Comparison of ENCODE assay signal across 8 cellular contexts in the genomic region with DNA sequence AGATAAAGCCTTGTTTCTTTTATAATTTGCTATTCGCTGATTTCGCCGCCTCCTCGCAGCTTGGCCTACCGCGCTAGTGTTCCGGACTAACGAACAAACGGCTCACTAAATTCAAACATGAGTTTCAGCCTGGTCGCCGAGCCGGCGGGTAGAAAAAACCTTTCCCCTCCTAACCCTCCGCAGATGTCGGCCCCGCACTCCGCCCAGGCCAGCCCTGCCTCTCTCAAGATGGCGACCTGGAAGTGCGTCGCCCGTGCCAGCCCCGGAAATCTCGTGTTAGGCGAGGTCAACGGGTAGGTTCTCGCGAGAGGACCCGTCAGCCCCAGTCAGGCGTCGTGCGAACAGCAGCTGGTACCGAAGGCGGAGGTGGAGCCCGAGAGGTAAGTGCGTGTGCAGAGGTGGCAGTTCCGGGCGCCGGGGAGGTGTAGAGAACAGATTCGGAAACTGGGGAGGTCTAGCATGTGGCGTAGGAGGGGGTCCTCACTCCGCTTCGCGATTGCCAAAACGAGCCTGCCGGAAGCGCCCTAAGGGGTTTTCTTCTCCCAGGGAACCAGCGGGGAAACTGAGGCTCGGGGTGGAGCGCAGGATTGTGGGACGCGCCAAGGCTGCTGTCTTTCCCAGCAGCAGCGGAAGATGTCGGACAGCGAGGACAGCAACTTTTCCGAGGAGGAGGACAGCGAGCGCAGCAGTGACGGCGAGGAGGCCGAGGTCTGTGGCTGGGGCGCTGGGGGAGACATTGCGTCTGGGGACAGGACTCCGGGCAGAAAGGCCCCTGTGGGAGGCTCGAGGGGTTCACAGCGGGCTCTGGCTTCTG. TPM values are rescaled to one million over a fixed set of nuclear protein-coding genes. Genes with fewer than 3 reads are reported as not detected.
DNase-seq lines count a peak whose midpoint lies in the region; ATAC-seq, FAIRE-seq and TF ChIP-seq lines count a peak whose summit lies in the region.

A gene (plus strand): TSS at position 325 of the 814 bp plus-strand sequence. CDS start 309 bp downstream, at position 634.

- FAIRE-seq in keratinocyte (lab: Jason Lieb, UNC), result peak; percentile 84

- H3K9me3 ChIP-seq in keratinocyte (ENCODE audit: control insufficient read depth, low read depth, low read length), result no peaks in the 10 kb centered on the region

- dilution Hi-C loops in keratinocyte (cut with MboI; ENCODE audit: extremely low pct_ligation_motif_present, low sequenced_read_pairs), result no loop called here

- ATAC-seq in GM19035 (IDR thresholded peaks at IDR 0.05; ENCODE audit: unreplicated experiment) (peak; percentile 80), HG03354 (IDR thresholded peaks at IDR 0.05; ENCODE audit: poor library complexity, severe bottlenecking, unreplicated experiment) (peak; percentile 85)
- ATAC-seq in activated CD4-positive, CD25-positive, alpha-beta regulatory T cell treated with anti-CD3 and anti-CD28 coated beads, Interleukin-2, amount 50 U/mL, for 24 hours, result peak; percentile 96

- peak within 1 kb of the TSS; percentile 97 for H3K27ac ChIP-seq in keratinocyte (ENCODE audit: control insufficient read depth, insufficient read depth, low read length)

- no peaks in the 10 kb centered on the region for H3K27me3 ChIP-seq in keratinocyte (ENCODE audit: control insufficient read depth, extremely low read depth, insufficient read depth, low read length)

- peak; percentile 85 for DNase-seq in AG09309 (ENCODE audit: low read depth)
- DNase-seq in NCI-H446 treated with DMSO at 0.1 percent for 48 hours (lab: John Stamatoyannopoulos, UW), result peak; percentile 93
- peak; percentile 98 for DNase-seq in cerebellar cortex (ENCODE audit: low spot score)
- DNase-seq in keratinocyte (ENCODE audit: low read depth, low spot score), result peak; percentile 91
- peak; percentile 91 to 94 for DNase-seq in stimulated activated CD4-positive, alpha-beta T cell treated with anti-CD3 and anti-CD28 coated beads, Interleukin-15, amount 100 ng/mL, for 1 hour (ENCODE audit: low read depth in 1 of 2, low spot score in 1 of 2)

- H3K9ac ChIP-seq in keratinocyte (ENCODE audit: control insufficient read depth, extremely low read depth, insufficient read depth, low read length), result peak within 1 kb of the TSS; percentile 99

- H3K4me1 ChIP-seq in keratinocyte (ENCODE audit: control insufficient read depth, extremely low read depth, insufficient read depth, low read length), result peaks cover 23% of the 10 kb centered on the region

- peaks cover 58% of the 10 kb centered on the region for H3K79me2 ChIP-seq in keratinocyte (ENCODE audit: control insufficient read depth, insufficient read depth, low read length)

- peak within 1 kb of the TSS; percentile 90 for H2AFZ ChIP-seq in keratinocyte (ENCODE audit: control insufficient read depth, low read length)

- peaks cover 2% of the 10 kb centered on the region for H3K9me1 ChIP-seq in keratinocyte (ENCODE audit: control insufficient read depth, extremely low read depth, insufficient read depth, low read length)

- peak within 1 kb of the TSS; percentile 93 for H3K4me3 ChIP-seq in AG09309 (ENCODE audit: control insufficient read depth, low read depth, low read length)
- H3K4me3 ChIP-seq in keratinocyte (ENCODE audit: control insufficient read depth in 2 of 3, extremely low read depth in 1 of 3, insufficient read depth in 2 of 3, low read depth in 1 of 3, low read length in 3 of 3), result peak within 1 kb of the TSS; percentile 91 to 98 (median 95)

- peak within 1 kb of the TSS; percentile 82 for H3K4me2 ChIP-seq in keratinocyte (ENCODE audit: control insufficient read depth, extremely low read depth, insufficient read depth, low read depth, low read length)

- TF ChIP-seq CTCF in AG09309 (IDR thresholded peaks at IDR 0.05; ENCODE audit: control insufficient read depth, insufficient read depth, low read depth, low read length, missing control alignments) (no peak), keratinocyte (optimal IDR thresholded peaks at IDR 0.05 in 1 of 3, IDR thresholded peaks at IDR 0.05 in 1 of 3, conservative IDR thresholded peaks at IDR 0.05 in 1 of 3; ENCODE audit: extremely low read depth in 1 of 3, insufficient read depth in 2 of 3, low read length in 3 of 3) (no peak)

- peaks cover 2 to 5% of the 10 kb centered on the region in 2 experiments for H3K36me3 ChIP-seq in keratinocyte (ENCODE audit: control insufficient read depth in 2 of 2, extremely low read depth in 1 of 2, insufficient read depth in 2 of 2, low read length in 2 of 2)

- peaks cover 11% of the 10 kb centered on the region for H4K20me1 ChIP-seq in keratinocyte (ENCODE audit: control insufficient read depth, extremely low read depth, insufficient read depth, low read length)

RNA-seq across cellular contexts. Expression of the gene that starts here (rescaled TPM):
- polyA plus RNA-seq in keratinocyte, result 46.1 to 83.7 TPM (median 63.2 TPM) in 3 replicates
- 150 TPM for polyA plus RNA-seq in keratinocyte (2011; ENCODE audit: low read depth)
- polyA plus RNA-seq in keratinocyte (2011; cell fraction: cytosol; rRNA removed), result 54.8 and 87.1 TPM in 2 replicates
- polyA plus RNA-seq in keratinocyte (2011; cell fraction: nucleus; rRNA removed), result 210 and 249 TPM in 2 replicates
- polyA plus RNA-seq in keratinocyte (2012; ENCODE audit: low replicate concordance), result 85.9 and 110 TPM in 2 replicates
- 53.6 to 108 TPM (median 56.2 TPM) in 3 replicates for polyA minus RNA-seq in keratinocyte
- 60.2 TPM for polyA minus RNA-seq in keratinocyte (2011; cell fraction: cytosol; rRNA and poly(A)+ RNA removed)
- polyA minus RNA-seq in keratinocyte (2011; cell fraction: nucleus; rRNA and poly(A)+ RNA removed), result 42.4 and 54.2 TPM in 2 replicates

Comparison
In these comparisons a context has a peak if more than half of its experiments do, and no peak if none do; other contexts are left out.
1. Peak in every context shown above with its lines: DNase-seq, ATAC-seq, H3K4me3 ChIP-seq and H3K27ac ChIP-seq.